In genomic region chr9:129174102-129174723, GRCh38 we compare ENCODE assay signal across 8 cellular contexts. TPM values are rescaled to one million over a fixed set of nuclear protein-coding genes. Genes with fewer than 3 reads are reported as not detected.
DNase-seq lines count a peak whose midpoint lies in the region; ATAC-seq, FAIRE-seq and TF ChIP-seq lines count a peak whose summit lies in the region.

No MANE protein-coding gene starts in this region.

- H3K9me3 Mint-ChIP-seq in astrocyte (ENCODE audit: unreplicated experiment): no peaks in the 10 kb centered on the region

- H3K4me2 ChIP-seq in astrocyte (ENCODE audit: low read length): peak overlapping the region; percentile 89

- no peak for ATAC-seq in GM19351 (IDR thresholded peaks at IDR 0.05; ENCODE audit: unreplicated experiment)

- peak overlapping the region; percentile 94 for H3K4me3 Mint-ChIP-seq in astrocyte (ENCODE audit: unreplicated experiment)

- H3K36me3 ChIP-seq in astrocyte (ENCODE audit: insufficient read depth, low read length): no peaks in the 10 kb centered on the region

- no peaks in the 10 kb centered on the region for H3K9me3 ChIP-seq in astrocyte (ENCODE audit: insufficient read depth, low read depth, low read length)

- H3K4me1 Mint-ChIP-seq in astrocyte (ENCODE audit: low read depth, unreplicated experiment): peaks cover 23% of the 10 kb centered on the region

- TF ChIP-seq CTCF in GM12801 (IDR thresholded peaks at IDR 0.05; ENCODE audit: extremely low read depth, insufficient read length): peak; percentile 78
- TF ChIP-seq CTCF in astrocyte (IDR thresholded peaks at IDR 0.05; ENCODE audit: insufficient read depth, low read depth, low read length): peak; percentile 81

- H3K27ac ChIP-seq in astrocyte (ENCODE audit: low read depth, low read length): peak overlapping the region; percentile 92

- FAIRE-seq in astrocyte (lab: Jason Lieb, UNC): no peak
- FAIRE-seq in urothelium cell line (lab: Jason Lieb, UNC): no peak

- DNase-seq in NCI-H1694 treated with DMSO at 0.1 percent for 48 hours (lab: John Stamatoyannopoulos, UW) (peak; percentile 60), T-helper 22 cell (ENCODE audit: low read depth) (peak; percentile 49), astrocyte (ENCODE audit: low read depth) (peak; percentile 84), hepatic stellate cell (ENCODE audit: low spot score) (peak; percentile 95), putamen (ENCODE audit: low spot score) (peak; percentile 85), urothelium cell line (ENCODE audit: low spot score) (peak; percentile 87)

- H3K9ac ChIP-seq in astrocyte (ENCODE audit: low read length): peak overlapping the region; percentile 96

- no peaks in the 10 kb centered on the region for H3K27me3 ChIP-seq in astrocyte (ENCODE audit: insufficient read depth, low read length)

- H3K79me2 ChIP-seq in astrocyte (ENCODE audit: insufficient read depth, low read length): peaks cover 32% of the 10 kb centered on the region

- H4K20me1 ChIP-seq in astrocyte (ENCODE audit: insufficient read depth, low read length): peaks cover 15% of the 10 kb centered on the region

- peaks cover 40% of the 10 kb centered on the region for H3K4me1 ChIP-seq in astrocyte (ENCODE audit: insufficient read depth, low read length)

- H3K4me3 ChIP-seq in astrocyte (ENCODE audit: insufficient read depth, low read depth, low read length): peak overlapping the region; percentile 89

- peak overlapping the region; percentile 72 for H2AFZ ChIP-seq in astrocyte (ENCODE audit: low read depth, low read length)

- H3K27me3 Mint-ChIP-seq in astrocyte (ENCODE audit: low read depth, unreplicated experiment): peaks cover 4% of the 10 kb centered on the region

- H3K27ac Mint-ChIP-seq in astrocyte (ENCODE audit: unreplicated experiment): peak overlapping the region; percentile 99

- H3K36me3 Mint-ChIP-seq in astrocyte (ENCODE audit: low read depth, unreplicated experiment): peaks cover 2% of the 10 kb centered on the region

RNA-seq across cellular contexts. Expression of gene IER5L, which starts 3.8 kb away (rescaled TPM):
- 47.0 and 55.0 TPM in 2 replicates for total RNA-seq in astrocyte
